ENCODE assay signal across 27 cellular contexts in the genomic region with DNA sequence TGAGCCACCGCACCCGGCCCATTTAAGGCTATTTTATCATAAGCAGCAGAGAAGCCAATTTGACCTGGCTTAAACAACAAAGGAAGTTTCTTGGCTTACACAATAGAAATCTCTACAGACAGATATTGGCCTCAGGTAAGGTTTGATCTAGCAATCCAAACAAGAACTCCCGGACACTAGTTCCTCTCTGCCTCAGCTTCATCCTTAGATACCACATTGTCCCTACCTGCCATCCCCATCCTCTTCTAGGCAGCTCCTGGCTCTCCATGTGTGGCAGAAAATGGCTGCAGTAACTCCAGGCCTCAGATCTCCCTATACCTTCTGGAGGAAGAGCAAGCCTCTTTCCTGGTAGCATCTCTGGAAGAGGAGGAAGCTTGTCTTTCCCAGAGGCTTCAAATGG.
"Had no signal": no experiment of that assay in that cellular context is flagged by ENCODE, and none has a peak within 500 bp of the region (broad histone marks: within the 10 kb centered on the region; RNA-seq: fewer than 3 reads in every experiment).

No MANE protein-coding gene starts in this region.

- FAIRE-seq: frontal cortex had no signal

- H3K4me3 ChIP-seq: ascending aorta, cardiac muscle cell, colonic mucosa had no signal

- H3K27ac ChIP-seq: ascending aorta, brain microvascular endothelial cell, cardiac muscle cell, colonic mucosa had no signal

- H3K9me3 ChIP-seq: ascending aorta, colonic mucosa had no signal

- H3K36me3 ChIP-seq: ascending aorta, brain microvascular endothelial cell, cardiac muscle cell, colonic mucosa had no signal

- H3K27me3 ChIP-seq: ascending aorta, brain microvascular endothelial cell, cardiac muscle cell, colonic mucosa had no signal

- ATAC-seq: activated CD4-positive, alpha-beta T cell treated with anti-CD3 and anti-CD28 coated beads for 36 hours; activated CD8-positive, alpha-beta memory T cell treated with anti-CD3 and anti-CD28 coated beads, Interleukin-2, amount 10 ng/mL, durations not matched to agents 7 days and 5 days; activated CD8-positive, alpha-beta T cell treated with anti-CD3 and anti-CD28 coated beads, Interleukin-2, amount 10 ng/mL, durations not matched to agents 7 days and 5 days; activated naive CD4-positive, alpha-beta T cell treated with anti-CD3 and anti-CD28 coated beads, Interleukin-2, amount 50 U/mL, for 72 hours; esophagus mucosa had no signal

- H3K4me1 ChIP-seq: ascending aorta, colonic mucosa had no signal

- DNase-seq: activated CD4-positive, alpha-beta memory T cell treated with anti-CD3 and anti-CD28 coated beads for 36 hours; activated CD4-positive, alpha-beta T cell treated with anti-CD3 and anti-CD28 coated beads for 36 hours; activated CD4-positive, alpha-beta T cell treated with anti-CD3 and anti-CD28 coated beads, Interleukin-2, amount 10 ng/mL, durations not matched to agents 24 days and 14 days; activated CD4-positive, CD25-positive, alpha-beta regulatory T cell; activated CD4-positive, CD25-positive, alpha-beta regulatory T cell treated with anti-CD3 and anti-CD28 coated beads, Interleukin-2, amount 50 U/mL, for 72 hours; activated CD8-positive, alpha-beta memory T cell treated with anti-CD3 and anti-CD28 coated beads, Interleukin-2, amount 10 ng/mL, durations not matched to agents 7 days and 5 days; activated CD8-positive, alpha-beta memory T cell treated with anti-CD3 and anti-CD28 coated beads, Interleukin-2, amount 50 U/mL, for 4 hours; activated CD8-positive, alpha-beta T cell treated with anti-CD3 and anti-CD28 coated beads, Interleukin-2, amount 10 ng/mL, durations not matched to agents 7 days and 5 days; activated gamma-delta T cell; activated naive CD4-positive, alpha-beta T cell; activated naive CD4-positive, alpha-beta T cell treated with anti-CD3 and anti-CD28 coated beads, Interleukin-2, amount 10 ng/mL, durations not matched to agents 7 days and 5 days; activated naive CD8-positive, alpha-beta T cell treated with anti-CD3 and anti-CD28 coated beads, Interleukin-2, amount 10 ng/mL, durations not matched to agents 7 days and 5 days; activated T-cell treated with anti-CD3 and anti-CD28 coated beads, Interleukin-2, amount 50 U/mL, for 1 hour; activated T-cell treated with anti-CD3 and anti-CD28 coated beads, Interleukin-2, amount 50 U/mL, for 48 hours; brain microvascular endothelial cell; central memory CD4-positive, alpha-beta T cell; cerebellar nuclear complex; colonic mucosa; effector CD8-positive, alpha-beta T cell; foreskin fibroblast; head of caudate nucleus; T-helper 2 cell had no signal
